14 cellular contexts compared by ENCODE assay signal in genomic region chr10:1550616-1551015, GRCh38.
DNase-seq lines count a peak whose midpoint lies in the region; ATAC-seq and TF ChIP-seq lines count a peak whose summit lies in the region.
"Had no signal": no experiment of that assay in that cellular context is flagged by ENCODE, and none has a peak within 500 bp of the region (broad histone marks: within the 10 kb centered on the region; RNA-seq: fewer than 3 reads in every experiment).

No MANE protein-coding gene starts in this region.

- peaks cover 20% of the 10 kb centered on the region for H3K4me1 Mint-ChIP-seq in activated CD4-positive, alpha-beta memory T cell treated with anti-CD3 and anti-CD28 coated beads, Interleukin-2, amount 10 ng/mL, durations not matched to agents 7 days and 5 days
- peaks cover 2% of the 10 kb centered on the region for H3K4me1 Mint-ChIP-seq in activated CD4-positive, alpha-beta memory T cell treated with anti-CD3 and anti-CD28 coated beads for 36 hours (ENCODE audit: low read depth)
- H3K4me1 Mint-ChIP-seq in T-helper 17 cell (peaks cover 12% of the 10 kb centered on the region), glutamatergic neuron (ENCODE audit: low read depth, unreplicated experiment) (peaks cover 24% of the 10 kb centered on the region), type B pancreatic cell (ENCODE audit: unreplicated experiment) (peaks cover 7% of the 10 kb centered on the region)
- H3K4me1 Mint-ChIP-seq: CD4-positive, CD25-positive, alpha-beta regulatory T cell had no signal

- POLR2A ChIA-PET in activated CD4-positive, alpha-beta memory T cell treated with anti-CD3 and anti-CD28 coated beads, Interleukin-2, amount 10 ng/mL, durations not matched to agents 7 days and 5 days (lab: Charles Lee): no interaction called here
- POLR2A ChIA-PET in activated CD4-positive, alpha-beta memory T cell treated with anti-CD3 and anti-CD28 coated beads for 36 hours (lab: Charles Lee): no interaction called here

- TF ChIP-seq CTCF in glutamatergic neuron (IDR thresholded peaks at IDR 0.05; ENCODE audit: partially characterized antibody, unreplicated experiment) (no peak), type B pancreatic cell (conservative IDR thresholded peaks at IDR 0.05) (no peak)

- H3K27me3 Mint-ChIP-seq in activated CD4-positive, alpha-beta memory T cell treated with anti-CD3 and anti-CD28 coated beads, Interleukin-2, amount 10 ng/mL, durations not matched to agents 7 days and 5 days: no peaks in the 10 kb centered on the region
- no peaks in the 10 kb centered on the region for H3K27me3 Mint-ChIP-seq in activated CD4-positive, alpha-beta memory T cell treated with anti-CD3 and anti-CD28 coated beads for 36 hours
- H3K27me3 Mint-ChIP-seq in T-helper 17 cell: peaks cover 2% of the 10 kb centered on the region
- H3K27me3 Mint-ChIP-seq in glutamatergic neuron (ENCODE audit: unreplicated experiment): peaks cover 6% of the 10 kb centered on the region
- H3K27me3 Mint-ChIP-seq in type B pancreatic cell: peaks cover 32% of the 10 kb centered on the region
- H3K27me3 Mint-ChIP-seq: CD4-positive, CD25-positive, alpha-beta regulatory T cell had no signal

- H3K36me3 Mint-ChIP-seq in activated CD4-positive, alpha-beta memory T cell treated with anti-CD3 and anti-CD28 coated beads, Interleukin-2, amount 10 ng/mL, durations not matched to agents 7 days and 5 days (ENCODE audit: low read depth): no peaks in the 10 kb centered on the region
- no peaks in the 10 kb centered on the region for H3K36me3 Mint-ChIP-seq in activated CD4-positive, alpha-beta memory T cell treated with anti-CD3 and anti-CD28 coated beads for 36 hours
- no peaks in the 10 kb centered on the region for H3K36me3 Mint-ChIP-seq in T-helper 17 cell (ENCODE audit: low read depth)
- peaks cover 19% of the 10 kb centered on the region for H3K36me3 Mint-ChIP-seq in glutamatergic neuron (ENCODE audit: unreplicated experiment)
- H3K36me3 Mint-ChIP-seq in type B pancreatic cell: no peaks in the 10 kb centered on the region
- H3K36me3 Mint-ChIP-seq: CD4-positive, CD25-positive, alpha-beta regulatory T cell had no signal

- CTCF ChIA-PET in activated CD4-positive, alpha-beta memory T cell treated with anti-CD3 and anti-CD28 coated beads, Interleukin-2, amount 10 ng/mL, durations not matched to agents 7 days and 5 days (lab: Charles Lee): no interaction called here
- CTCF ChIA-PET in activated CD4-positive, alpha-beta memory T cell treated with anti-CD3 and anti-CD28 coated beads for 36 hours (lab: Charles Lee): no interaction called here

- H3K9me3 ChIP-seq in T-helper 17 cell (ENCODE audit: control insufficient read depth, low read length, poor library complexity, severe bottlenecking): no peaks in the 10 kb centered on the region
- H3K9me3 ChIP-seq: BE2C had no signal

- H3K4me3 Mint-ChIP-seq in activated CD4-positive, alpha-beta memory T cell treated with anti-CD3 and anti-CD28 coated beads, Interleukin-2, amount 10 ng/mL, durations not matched to agents 7 days and 5 days: no peak overlapping the region
- H3K4me3 Mint-ChIP-seq in activated CD4-positive, alpha-beta memory T cell treated with anti-CD3 and anti-CD28 coated beads for 36 hours: no peak overlapping the region
- H3K4me3 Mint-ChIP-seq in T-helper 17 cell (peak overlapping the region; percentile 51), glutamatergic neuron (ENCODE audit: unreplicated experiment) (no peak overlapping the region), type B pancreatic cell (peak overlapping the region; percentile 1)
- H3K4me3 Mint-ChIP-seq: CD4-positive, CD25-positive, alpha-beta regulatory T cell; H9 had no signal

- intact Hi-C loops in activated CD4-positive, alpha-beta memory T cell treated with anti-CD3 and anti-CD28 coated beads for 36 hours (cut with micrococcal nuclease): no loop called here

- DNase-seq in activated CD4-positive, alpha-beta memory T cell treated with anti-CD3 and anti-CD28 coated beads, Interleukin-2, amount 10 ng/mL, durations not matched to agents 7 days and 5 days: no peak
- no peak for DNase-seq in activated CD4-positive, alpha-beta memory T cell treated with anti-CD3 and anti-CD28 coated beads for 36 hours
- DNase-seq in T-helper 17 cell (no peak), glutamatergic neuron (peak; percentile 2), type B pancreatic cell (ENCODE audit: extremely low spot score, unreplicated experiment) (no peak), DMS 273 treated with DMSO at 0.1 percent for 48 hours (lab: John Stamatoyannopoulos, UW) (no peak)
- DNase-seq: ACHN, BE2C, C1 segment of cervical spinal cord, Caco-2, H9 had no signal

- H3K9me3 Mint-ChIP-seq in activated CD4-positive, alpha-beta memory T cell treated with anti-CD3 and anti-CD28 coated beads, Interleukin-2, amount 10 ng/mL, durations not matched to agents 7 days and 5 days: no peaks in the 10 kb centered on the region
- H3K9me3 Mint-ChIP-seq in activated CD4-positive, alpha-beta memory T cell treated with anti-CD3 and anti-CD28 coated beads for 36 hours: peaks cover 4% of the 10 kb centered on the region
- peaks cover 7% of the 10 kb centered on the region for H3K9me3 Mint-ChIP-seq in glutamatergic neuron (ENCODE audit: unreplicated experiment)
- H3K9me3 Mint-ChIP-seq in type B pancreatic cell: no peaks in the 10 kb centered on the region
- H3K9me3 Mint-ChIP-seq: CD4-positive, CD25-positive, alpha-beta regulatory T cell had no signal

- ATAC-seq in T-helper 17 cell (no peak), HG03432 (IDR thresholded peaks at IDR 0.05; ENCODE audit: unreplicated experiment) (no peak)
- ATAC-seq: GM12878 had no signal

- H3K27ac Mint-ChIP-seq in activated CD4-positive, alpha-beta memory T cell treated with anti-CD3 and anti-CD28 coated beads, Interleukin-2, amount 10 ng/mL, durations not matched to agents 7 days and 5 days: peak overlapping the region; percentile 17
- no peak overlapping the region for H3K27ac Mint-ChIP-seq in activated CD4-positive, alpha-beta memory T cell treated with anti-CD3 and anti-CD28 coated beads for 36 hours
- no peak overlapping the region for H3K27ac Mint-ChIP-seq in T-helper 17 cell
- H3K27ac Mint-ChIP-seq in glutamatergic neuron (ENCODE audit: unreplicated experiment): no peak overlapping the region
- peak overlapping the region; percentile 81 for H3K27ac Mint-ChIP-seq in type B pancreatic cell
- H3K27ac Mint-ChIP-seq: CD4-positive, CD25-positive, alpha-beta regulatory T cell had no signal

Comparison
In these comparisons a context has a peak if more than half of its experiments do, and no peak if none do; other contexts are left out.
1. H3K27ac Mint-ChIP-seq: peak in activated CD4-positive, alpha-beta memory T cell treated with anti-CD3 and anti-CD28 coated beads, Interleukin-2, amount 10 ng/mL, durations not matched to agents 7 days and 5 days (single experiment) and type B pancreatic cell (single experiment); none in activated CD4-positive, alpha-beta memory T cell treated with anti-CD3 and anti-CD28 coated beads for 36 hours (single experiment), T-helper 17 cell (single experiment) and glutamatergic neuron (single experiment).
2. H3K4me3 Mint-ChIP-seq: peak in T-helper 17 cell (single experiment) and type B pancreatic cell (single experiment); none in activated CD4-positive, alpha-beta memory T cell treated with anti-CD3 and anti-CD28 coated beads, Interleukin-2, amount 10 ng/mL, durations not matched to agents 7 days and 5 days (single experiment), activated CD4-positive, alpha-beta memory T cell treated with anti-CD3 and anti-CD28 coated beads for 36 hours (single experiment) and glutamatergic neuron (single experiment).